15 cellular contexts compared by ENCODE assay signal in the genomic region with DNA sequence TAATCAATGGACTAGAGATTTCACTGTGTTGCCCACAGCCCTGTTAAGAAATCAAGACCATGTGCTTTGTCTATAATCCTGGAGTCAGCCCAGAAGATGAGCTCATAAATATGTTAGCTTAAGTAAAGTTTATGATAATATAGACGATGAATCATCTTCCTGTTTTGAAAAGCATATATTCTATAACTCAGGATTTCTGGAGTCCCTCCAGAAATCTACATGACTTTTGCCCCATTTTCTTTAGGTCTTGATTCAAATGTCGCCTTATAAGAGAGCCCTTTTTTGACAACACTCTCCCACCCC.
DNase-seq lines count a peak whose midpoint lies in the region; ATAC-seq and TF ChIP-seq lines count a peak whose summit lies in the region.
"Had no signal": no experiment of that assay in that cellular context is flagged by ENCODE, and none has a peak within 500 bp of the region (broad histone marks: within the 10 kb centered on the region; RNA-seq: fewer than 3 reads in every experiment).

No MANE protein-coding gene starts in this region.

- no peak for ATAC-seq in right cardiac atrium
- ATAC-seq: pancreas had no signal

- H3K4me3 Mint-ChIP-seq in activated naive CD8-positive, alpha-beta T cell treated with anti-CD3 and anti-CD28 coated beads for 36 hours = no peak overlapping the region

- DNase-seq in A172 (ENCODE audit: low spot score) (peak; percentile 0), HS-5 (ENCODE audit: low read depth) (peak; percentile 85), adipocyte (ENCODE audit: low read depth) (peak; percentile 78), fibroblast of the aortic adventitia (ENCODE audit: low read depth) (peak; percentile 17), right cardiac atrium (no peak), NCI-H524 (lab: John Stamatoyannopoulos, UW) (no peak)
- no peak for DNase-seq in activated naive CD4-positive, alpha-beta T cell treated with anti-CD3 and anti-CD28 coated beads, Interleukin-2, amount 50 U/mL, for 16 hours
- no peak for DNase-seq in activated naive CD8-positive, alpha-beta T cell treated with anti-CD3 and anti-CD28 coated beads for 36 hours
- DNase-seq: activated CD8-positive, alpha-beta memory T cell treated with anti-CD3 and anti-CD28 coated beads, Interleukin-2, amount 50 U/mL, for 4 hours; amygdala; DMS79; NCI-H510A treated with DMSO at 0.1 percent for 48 hours; pancreas; stimulated activated CD4-positive, alpha-beta T cell treated with anti-CD3 and anti-CD28 coated beads, Interleukin-1b, Interleukin-23, amount 100 ng/mL, for 48 hours; uterus had no signal

- H3K9ac ChIP-seq in adipocyte (ENCODE audit: low read length) = peak overlapping the region; percentile 13

- no peaks in the 10 kb centered on the region for H3K36me3 ChIP-seq in adipocyte (ENCODE audit: control insufficient read depth, insufficient read depth, low read length, severe bottlenecking)
- H3K36me3 ChIP-seq: pancreas, uterus had no signal

- no peak for TF ChIP-seq CTCF in fibroblast of the aortic adventitia (IDR thresholded peaks at IDR 0.05; ENCODE audit: insufficient read depth, low read length)

- no peaks in the 10 kb centered on the region for H3K27me3 ChIP-seq in adipocyte (replicated peaks; ENCODE audit: control insufficient read depth, insufficient read depth, low read length)
- H3K27me3 ChIP-seq in right cardiac atrium (ENCODE audit: control insufficient read depth, insufficient read depth) = no peaks in the 10 kb centered on the region
- H3K27me3 ChIP-seq: pancreas, uterus had no signal

- H3K9me3 ChIP-seq in adipocyte (ENCODE audit: control insufficient read depth, low read length) = no peaks in the 10 kb centered on the region
- no peaks in the 10 kb centered on the region for H3K9me3 ChIP-seq in right cardiac atrium (ENCODE audit: control insufficient read depth, low read length)
- H3K9me3 ChIP-seq: pancreas, uterus had no signal

- peaks cover 3% of the 10 kb centered on the region for H3K4me1 Mint-ChIP-seq in activated naive CD8-positive, alpha-beta T cell treated with anti-CD3 and anti-CD28 coated beads for 36 hours

- WGBS in right cardiac atrium = 70% methylated on average over 2 of the region's 2 CpGs

- H3K27ac Mint-ChIP-seq in activated naive CD8-positive, alpha-beta T cell treated with anti-CD3 and anti-CD28 coated beads for 36 hours = no peak overlapping the region

- H3K27me3 Mint-ChIP-seq in activated naive CD8-positive, alpha-beta T cell treated with anti-CD3 and anti-CD28 coated beads for 36 hours = no peaks in the 10 kb centered on the region

- H3K4me3 ChIP-seq in adipocyte (ENCODE audit: low read length) (peak overlapping the region; percentile 72), fibroblast of the aortic adventitia (ENCODE audit: low read depth, low read length) (no peak overlapping the region), right cardiac atrium (ENCODE audit: low read length) (no peak overlapping the region)
- H3K4me3 ChIP-seq: pancreas, uterus had no signal

- H3K4me1 ChIP-seq in adipocyte (ENCODE audit: control insufficient read depth, insufficient read depth, low read length) (peaks cover 14% of the 10 kb centered on the region), right cardiac atrium (ENCODE audit: control insufficient read depth, insufficient read depth, low read length) (peaks cover under 1% of the 10 kb centered on the region)
- H3K4me1 ChIP-seq: pancreas, uterus had no signal

- no peaks in the 10 kb centered on the region for H3K9me3 Mint-ChIP-seq in activated naive CD8-positive, alpha-beta T cell treated with anti-CD3 and anti-CD28 coated beads for 36 hours

- no peaks in the 10 kb centered on the region for H3K36me3 Mint-ChIP-seq in activated naive CD8-positive, alpha-beta T cell treated with anti-CD3 and anti-CD28 coated beads for 36 hours

- intact Hi-C loops in right cardiac atrium (cut with DNase I) = no loop called here

- no peak overlapping the region for H3K27ac ChIP-seq in right cardiac atrium (ENCODE audit: low read length)
- H3K27ac ChIP-seq: pancreas, uterus had no signal

Comparison
In these comparisons a context has a peak if more than half of its experiments do, and no peak if none do; other contexts are left out.
1. DNase-seq: peak in A172 (single experiment), HS-5 (single experiment), adipocyte (single experiment) and fibroblast of the aortic adventitia (single experiment); none in activated naive CD4-positive, alpha-beta T cell treated with anti-CD3 and anti-CD28 coated beads, Interleukin-2, amount 50 U/mL, for 16 hours (single experiment), activated naive CD8-positive, alpha-beta T cell treated with anti-CD3 and anti-CD28 coated beads for 36 hours (single experiment), right cardiac atrium (0 of 3) and NCI-H524 (0 of 2).